ENCODE assay signal across 7 cellular contexts in the genomic region with DNA sequence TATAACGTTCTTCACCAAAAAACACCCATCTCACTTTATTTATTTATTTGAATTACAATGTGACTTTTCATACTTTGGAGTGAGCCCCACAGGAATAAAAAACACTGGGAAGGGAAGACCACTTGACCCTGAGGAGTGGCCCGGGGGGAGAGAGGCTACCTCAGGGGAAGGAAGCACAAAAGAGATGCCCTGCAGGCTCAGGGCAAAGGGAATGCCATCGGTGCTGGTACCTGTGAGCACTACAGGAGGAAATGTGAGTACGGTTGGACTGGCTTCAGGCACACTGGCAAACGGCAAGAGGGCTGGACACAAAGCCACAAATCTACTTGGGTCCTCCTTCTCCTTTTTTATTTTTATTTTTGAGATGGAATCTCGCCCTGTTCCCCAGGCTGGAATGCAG.
"Had no signal": no experiment of that assay in that cellular context is flagged by ENCODE, and none has a peak within 500 bp of the region (broad histone marks: within the 10 kb centered on the region; RNA-seq: fewer than 3 reads in every experiment).

No MANE protein-coding gene starts in this region.

- ATAC-seq: HepG2, K562 had no signal

- H3K4me1 Mint-ChIP-seq: IgD-negative memory B cell had no signal

- DNase-seq: IMR-90, KBM-7, KG1 had no signal

- H3K27me3 Mint-ChIP-seq: IgD-negative memory B cell had no signal

- H3K4me3 ChIP-seq: K562 had no signal

- H3K4me3 Mint-ChIP-seq: IgD-negative memory B cell had no signal

- H3K27ac ChIP-seq: HL-60 had no signal

- H3K27ac Mint-ChIP-seq: IgD-negative memory B cell had no signal
